Comparison of ENCODE assay signal across 20 cellular contexts in genomic region chr4:63589796-63590195, GRCh38.
"Had no signal": no experiment of that assay in that cellular context is flagged by ENCODE, and none has a peak within 500 bp of the region (broad histone marks: within the 10 kb centered on the region; RNA-seq: fewer than 3 reads in every experiment).

No MANE protein-coding gene starts in this region.

- H3K4me3 ChIP-seq: cardiac muscle cell, left ventricle myocardium inferior, spleen, testis, upper lobe of right lung had no signal

- DNase-seq: activated CD4-positive, alpha-beta T cell treated with anti-CD3 and anti-CD28 coated beads, Interleukin-2, amount 10 ng/mL, durations not matched to agents 24 days and 14 days; activated CD4-positive, CD25-positive, alpha-beta regulatory T cell; activated CD8-positive, alpha-beta T cell treated with anti-CD3 and anti-CD28 coated beads for 36 hours; activated naive CD4-positive, alpha-beta T cell; activated naive CD8-positive, alpha-beta T cell treated with anti-CD3 and anti-CD28 coated beads for 36 hours; activated T-cell treated with anti-CD3 and anti-CD28 coated beads, Interleukin-2, amount 50 U/mL, for 1 hour; amniotic stem cell; foreskin fibroblast; hippocampal formation; left ventricle myocardium inferior; mammary epithelial cell; spleen; stimulated activated CD4-positive, alpha-beta T cell treated with anti-CD3 and anti-CD28 coated beads, Interleukin-4, amount 100 ng/mL, for 4 hours; testis; upper lobe of right lung had no signal

- H3K4me1 ChIP-seq: left ventricle myocardium inferior, spleen, testis, upper lobe of right lung had no signal

- H3K27ac ChIP-seq: cardiac muscle cell, epithelial cell of prostate, left ventricle myocardium inferior, neutrophil, spleen, testis, upper lobe of right lung had no signal

- H3K27me3 ChIP-seq: cardiac muscle cell, neutrophil, spleen, testis, upper lobe of right lung had no signal

- ATAC-seq: activated CD8-positive, alpha-beta T cell treated with anti-CD3 and anti-CD28 coated beads for 36 hours; activated T-helper 17 cell treated with anti-CD3 and anti-CD28 coated beads, Interleukin-2, amount 50 U/mL, for 72 hours; stimulated activated memory B cell treated with anti-CD40 and anti-IgM and Interleukin-4, amounts not matched to agents 10 μg/mL and 1 μg/mL and 100 μg/mL, for 72 hours; upper lobe of right lung had no signal

- H3K36me3 ChIP-seq: cardiac muscle cell, left ventricle myocardium inferior, neutrophil, spleen, upper lobe of right lung had no signal

- H3K9me3 ChIP-seq: neutrophil, testis, upper lobe of right lung had no signal
